12 cellular contexts compared by ENCODE assay signal in the genomic region with DNA sequence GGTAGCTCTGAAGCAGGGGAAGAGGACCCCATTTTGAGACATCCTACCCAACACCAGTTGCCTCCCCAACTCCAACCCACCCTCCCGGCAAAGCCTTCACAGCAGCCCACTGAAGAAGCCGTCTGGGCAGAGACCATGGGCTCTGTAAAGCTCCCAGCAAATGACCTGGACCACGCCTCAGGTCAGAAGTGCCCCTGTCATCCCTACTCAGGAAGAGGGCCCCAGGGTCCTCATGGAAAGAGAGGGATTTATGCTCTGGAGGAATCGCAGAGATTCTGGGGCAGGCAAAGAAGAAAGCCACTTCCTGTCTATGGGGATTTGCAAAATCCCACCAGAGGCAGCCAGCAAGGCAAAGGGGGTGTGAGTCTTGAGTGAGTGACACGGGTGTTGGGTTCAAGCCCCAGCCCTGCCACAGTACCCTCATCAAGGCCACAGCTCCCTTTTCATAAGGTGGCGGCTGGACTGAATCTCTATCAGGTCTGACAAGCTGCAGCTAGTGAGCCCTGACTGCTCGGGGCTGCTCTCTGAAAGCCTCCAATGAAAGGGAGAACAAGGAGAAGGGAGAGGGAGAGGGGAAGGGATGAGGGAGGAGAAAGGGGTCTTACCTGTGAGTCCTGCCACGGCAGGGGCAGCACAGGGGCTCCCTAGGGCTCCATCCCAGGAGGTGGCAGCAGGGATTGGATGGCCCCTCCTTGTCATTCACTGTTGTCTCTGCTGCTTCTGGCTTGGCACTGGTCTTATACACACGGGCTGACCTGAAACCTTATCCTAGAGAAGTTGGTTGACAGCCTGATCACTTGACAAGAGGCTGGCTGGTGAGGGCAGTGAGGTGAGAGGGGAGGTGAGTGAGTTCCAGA. TPM values are rescaled to one million over a fixed set of nuclear protein-coding genes. Genes with fewer than 3 reads are reported as not detected.
DNase-seq lines count a peak whose midpoint lies in the region; ATAC-seq lines count a peak whose summit lies in the region.
"Had no signal": no experiment of that assay in that cellular context is flagged by ENCODE, and none has a peak within 500 bp of the region (broad histone marks: within the 10 kb centered on the region; RNA-seq: fewer than 3 reads in every experiment).

A gene with protein sequence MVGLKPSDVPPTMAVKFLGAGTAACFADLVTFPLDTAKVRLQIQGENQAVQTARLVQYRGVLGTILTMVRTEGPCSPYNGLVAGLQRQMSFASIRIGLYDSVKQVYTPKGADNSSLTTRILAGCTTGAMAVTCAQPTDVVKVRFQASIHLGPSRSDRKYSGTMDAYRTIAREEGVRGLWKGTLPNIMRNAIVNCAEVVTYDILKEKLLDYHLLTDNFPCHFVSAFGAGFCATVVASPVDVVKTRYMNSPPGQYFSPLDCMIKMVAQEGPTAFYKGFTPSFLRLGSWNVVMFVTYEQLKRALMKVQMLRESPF (minus strand): TSS at position 713 of the 857 bp plus-strand sequence. CDS start 2,043 bp downstream, outside the sequence.

- peaks cover 16% of the 10 kb centered on the region for H3K36me3 Mint-ChIP-seq in stimulated activated naive CD8-positive, alpha-beta T cell treated with anti-CD3 and anti-CD28 coated beads, Interleukin-15, Interleukin-2, amounts not matched to agents 100 ng/mL and 50 ng/mL, for 24 hours (ENCODE audit: low read depth)
- H3K36me3 Mint-ChIP-seq in activated T-cell treated with anti-CD3 and anti-CD28 coated beads, Interleukin-2, amount 50 U/mL, for 72 hours (ENCODE audit: insufficient read depth in 2 of 2): no peaks in the 10 kb centered on the region
- H3K36me3 Mint-ChIP-seq in immature natural killer cell: peaks cover 4 to 16% (median 12%) of the 10 kb centered on the region in 3 donors

- peaks cover 93% of the 10 kb centered on the region for H3K4me1 Mint-ChIP-seq in stimulated activated naive CD8-positive, alpha-beta T cell treated with anti-CD3 and anti-CD28 coated beads, Interleukin-15, Interleukin-2, amounts not matched to agents 100 ng/mL and 50 ng/mL, for 24 hours (ENCODE audit: low read depth)
- peaks cover 93% of the 10 kb centered on the region for H3K4me1 Mint-ChIP-seq in activated T-cell treated with anti-CD3 and anti-CD28 coated beads, Interleukin-2, amount 50 U/mL, for 72 hours (ENCODE audit: low read depth)
- H3K4me1 Mint-ChIP-seq in immature natural killer cell: peaks cover 78 to 85% of the 10 kb centered on the region in 2 donors

- no peak for ATAC-seq in stimulated activated naive CD8-positive, alpha-beta T cell treated with anti-CD3 and anti-CD28 coated beads, Interleukin-15, Interleukin-2, amounts not matched to agents 100 U/mL and 50 U/mL, for 24 hours
- ATAC-seq in activated T-cell treated with anti-CD3 and anti-CD28 coated beads, Interleukin-2, amount 50 U/mL, for 72 hours (replicated peaks in 1 of 2): no peak
- ATAC-seq in GM21360 (IDR thresholded peaks at IDR 0.05; ENCODE audit: unreplicated experiment): no peak
- no peak for ATAC-seq in GM19455 (IDR thresholded peaks at IDR 0.05; ENCODE audit: unreplicated experiment)
- ATAC-seq: SK-N-SH treated with all-trans-retinoic acid at 6 μM for 48 hours had no signal

- H3K4me3 Mint-ChIP-seq in stimulated activated naive CD8-positive, alpha-beta T cell treated with anti-CD3 and anti-CD28 coated beads, Interleukin-15, Interleukin-2, amounts not matched to agents 100 ng/mL and 50 ng/mL, for 24 hours: peak within 1 kb of the TSS; percentile 6
- peak within 1 kb of the TSS; percentile 71 to 82 for H3K4me3 Mint-ChIP-seq in activated T-cell treated with anti-CD3 and anti-CD28 coated beads, Interleukin-2, amount 50 U/mL, for 72 hours
- H3K4me3 Mint-ChIP-seq in immature natural killer cell: peak within 1 kb of the TSS in 2 of 5 donors; percentile 14

- H3K27ac Mint-ChIP-seq in stimulated activated naive CD8-positive, alpha-beta T cell treated with anti-CD3 and anti-CD28 coated beads, Interleukin-15, Interleukin-2, amounts not matched to agents 100 ng/mL and 50 ng/mL, for 24 hours: peak within 1 kb of the TSS; percentile 99
- peak within 1 kb of the TSS; percentile 86 for H3K27ac Mint-ChIP-seq in activated T-cell treated with anti-CD3 and anti-CD28 coated beads, Interleukin-2, amount 50 U/mL, for 72 hours
- peak within 1 kb of the TSS; percentile 45 to 93 (median 76) for H3K27ac Mint-ChIP-seq in immature natural killer cell

- H3K27me3 Mint-ChIP-seq in stimulated activated naive CD8-positive, alpha-beta T cell treated with anti-CD3 and anti-CD28 coated beads, Interleukin-15, Interleukin-2, amounts not matched to agents 100 ng/mL and 50 ng/mL, for 24 hours: no peaks in the 10 kb centered on the region
- H3K27me3 Mint-ChIP-seq in activated T-cell treated with anti-CD3 and anti-CD28 coated beads, Interleukin-2, amount 50 U/mL, for 72 hours (ENCODE audit: low read depth): no peaks in the 10 kb centered on the region
- H3K27me3 Mint-ChIP-seq in immature natural killer cell (ENCODE audit: low read depth in 3 of 3): peaks cover 0 to 4% (median 2%) of the 10 kb centered on the region in 3 donors

- H3K9me3 Mint-ChIP-seq in stimulated activated naive CD8-positive, alpha-beta T cell treated with anti-CD3 and anti-CD28 coated beads, Interleukin-15, Interleukin-2, amounts not matched to agents 100 ng/mL and 50 ng/mL, for 24 hours: no peaks in the 10 kb centered on the region
- no peaks in the 10 kb centered on the region for H3K9me3 Mint-ChIP-seq in activated T-cell treated with anti-CD3 and anti-CD28 coated beads, Interleukin-2, amount 50 U/mL, for 72 hours
- no peaks in the 10 kb centered on the region for H3K9me3 Mint-ChIP-seq in immature natural killer cell

- DNase-seq in stimulated activated naive CD8-positive, alpha-beta T cell treated with anti-CD3 and anti-CD28 coated beads, Interleukin-15, Interleukin-2, amounts not matched to agents 100 U/mL and 50 U/mL, for 24 hours: no peak
- no peak for DNase-seq in activated T-cell treated with anti-CD3 and anti-CD28 coated beads, Interleukin-2, amount 50 U/mL, for 72 hours
- DNase-seq in immature natural killer cell: no peak
- DNase-seq in dermis blood vessel endothelial cell: no peak
- DNase-seq in ecto neural progenitor cell (ENCODE audit: low spot score): no peak
- DNase-seq: BE2C, NCI-H1105 treated with DMSO at 0.1 percent for 48 hours had no signal

RNA-seq across cellular contexts. Expression of the gene that starts here (rescaled TPM):
- 1 to 10 TPM; 3.7 to 5.4 TPM for total RNA-seq in activated T-cell treated with anti-CD3 and anti-CD28 coated beads, Interleukin-2, amount 50 U/mL, for 72 hours
- polyA plus RNA-seq in immature natural killer cell: 1 to 10 TPM in 1 of 3 donors, under 1 TPM in 2; 0.41 to 1.3 (median 0.52) TPM
- 0.28 and 0.34 TPM in 2 replicates for total RNA-seq in dermis blood vessel endothelial cell
- total RNA-seq: ascending aorta had no signal
